Comparison of ENCODE assay signal across 10 cellular contexts in genomic region chr19:13974073-13974472, GRCh38. TPM values are rescaled to one million over a fixed set of nuclear protein-coding genes. Genes with fewer than 3 reads are reported as not detected.
A peak's percentile ranks its signal among the peaks of the same experiment; 100 is the strongest.
DNase-seq lines count a peak whose midpoint lies in the region; ATAC-seq and FAIRE-seq lines count a peak whose summit lies in the region.
"Had no signal": no experiment of that assay in that cellular context is flagged by ENCODE, and none has a peak within 500 bp of the region (broad histone marks: within the 10 kb centered on the region; RNA-seq: fewer than 3 reads in every experiment).

No MANE protein-coding gene starts in this region.

- FAIRE-seq in urothelium cell line (lab: Jason Lieb, UNC): no peak

- no peaks in the 10 kb centered on the region for H3K27me3 Mint-ChIP-seq in activated CD4-positive, alpha-beta T cell treated with anti-CD3 and anti-CD28 coated beads for 36 hours
- H3K27me3 Mint-ChIP-seq in T-helper 2 cell treated with Interferon-gamma antibody and Interleukin-4, amounts not matched to agents 5 μg/mL and 100 μg/mL, for 36 hours (ENCODE audit: low read depth): no peaks in the 10 kb centered on the region
- H3K27me3 Mint-ChIP-seq in stimulated activated naive CD8-positive, alpha-beta T cell treated with anti-CD3 and anti-CD28 coated beads, Interleukin-15, amount 100 ng/mL, for 72 hours: no peaks in the 10 kb centered on the region

- no peaks in the 10 kb centered on the region for H3K9me3 Mint-ChIP-seq in activated CD4-positive, alpha-beta T cell treated with anti-CD3 and anti-CD28 coated beads for 36 hours (ENCODE audit: low read depth)
- H3K9me3 Mint-ChIP-seq in T-helper 2 cell treated with Interferon-gamma antibody and Interleukin-4, amounts not matched to agents 5 μg/mL and 100 μg/mL, for 36 hours: no peaks in the 10 kb centered on the region
- no peaks in the 10 kb centered on the region for H3K9me3 Mint-ChIP-seq in stimulated activated naive CD8-positive, alpha-beta T cell treated with anti-CD3 and anti-CD28 coated beads, Interleukin-15, amount 100 ng/mL, for 72 hours

- peak overlapping the region; percentile 16 for H3K27ac ChIP-seq in epithelial cell of prostate
- H3K27ac ChIP-seq: BLaER1 had no signal

- H3K36me3 Mint-ChIP-seq in activated CD4-positive, alpha-beta T cell treated with anti-CD3 and anti-CD28 coated beads for 36 hours (ENCODE audit: low read depth): peaks cover 10% of the 10 kb centered on the region
- peaks cover 12% of the 10 kb centered on the region for H3K36me3 Mint-ChIP-seq in T-helper 2 cell treated with Interferon-gamma antibody and Interleukin-4, amounts not matched to agents 5 μg/mL and 100 μg/mL, for 36 hours (ENCODE audit: low read depth)

- POLR2A ChIA-PET in activated CD4-positive, alpha-beta T cell treated with anti-CD3 and anti-CD28 coated beads for 36 hours (lab: Charles Lee): no interaction called here

- CTCF ChIA-PET in activated CD4-positive, alpha-beta T cell treated with anti-CD3 and anti-CD28 coated beads for 36 hours (lab: Charles Lee): no interaction called here

- peak overlapping the region; percentile 38 for H3K27ac Mint-ChIP-seq in activated CD4-positive, alpha-beta T cell treated with anti-CD3 and anti-CD28 coated beads for 36 hours
- H3K27ac Mint-ChIP-seq in T-helper 2 cell treated with Interferon-gamma antibody and Interleukin-4, amounts not matched to agents 5 μg/mL and 100 μg/mL, for 36 hours: peak overlapping the region; percentile 16
- H3K27ac Mint-ChIP-seq in stimulated activated naive CD8-positive, alpha-beta T cell treated with anti-CD3 and anti-CD28 coated beads, Interleukin-15, amount 100 ng/mL, for 72 hours: peak overlapping the region in 1 of 2 donors; percentile 4

- peak; percentile 83 for ATAC-seq in activated CD4-positive, alpha-beta T cell treated with anti-CD3 and anti-CD28 coated beads for 36 hours
- ATAC-seq in stimulated activated naive CD8-positive, alpha-beta T cell treated with anti-CD3 and anti-CD28 coated beads, Interleukin-15, amount 100 ng/mL, for 72 hours: peak; percentile 74
- no peak for ATAC-seq in Right ventricle myocardium inferior

- DNase-seq in activated CD4-positive, alpha-beta T cell treated with anti-CD3 and anti-CD28 coated beads for 36 hours: peak; percentile 66
- no peak for DNase-seq in activated CD4-positive, alpha-beta T cell treated with anti-CD3 and anti-CD28 coated beads for 1 hour
- no peak for DNase-seq in T-helper 2 cell treated with Interferon-gamma antibody and Interleukin-4, amounts not matched to agents 5 μg/mL and 100 μg/mL, for 36 hours (ENCODE audit: low spot score)
- DNase-seq in epithelial cell of prostate (ENCODE audit: low read depth, low spot score) (peak; percentile 31), urothelium cell line (ENCODE audit: low spot score) (no peak), Right ventricle myocardium inferior (ENCODE audit: missing footprints) (no peak), DMS79 (lab: John Stamatoyannopoulos, UW) (no peak)
- peak in 1 of 2 donors; percentile 49 for DNase-seq in stimulated activated naive CD8-positive, alpha-beta T cell treated with anti-CD3 and anti-CD28 coated beads, Interleukin-15, amount 100 ng/mL, for 72 hours
- DNase-seq: midbrain had no signal

- H3K4me1 Mint-ChIP-seq in activated CD4-positive, alpha-beta T cell treated with anti-CD3 and anti-CD28 coated beads for 36 hours: peaks cover 10% of the 10 kb centered on the region
- H3K4me1 Mint-ChIP-seq in T-helper 2 cell treated with Interferon-gamma antibody and Interleukin-4, amounts not matched to agents 5 μg/mL and 100 μg/mL, for 36 hours (ENCODE audit: low read depth): peaks cover 7% of the 10 kb centered on the region
- peaks cover 21% of the 10 kb centered on the region for H3K4me1 Mint-ChIP-seq in stimulated activated naive CD8-positive, alpha-beta T cell treated with anti-CD3 and anti-CD28 coated beads, Interleukin-15, amount 100 ng/mL, for 72 hours

- H3K4me3 Mint-ChIP-seq in activated CD4-positive, alpha-beta T cell treated with anti-CD3 and anti-CD28 coated beads for 36 hours: no peak overlapping the region
- no peak overlapping the region for H3K4me3 Mint-ChIP-seq in T-helper 2 cell treated with Interferon-gamma antibody and Interleukin-4, amounts not matched to agents 5 μg/mL and 100 μg/mL, for 36 hours
- H3K4me3 Mint-ChIP-seq in stimulated activated naive CD8-positive, alpha-beta T cell treated with anti-CD3 and anti-CD28 coated beads, Interleukin-15, amount 100 ng/mL, for 72 hours: no peak overlapping the region

- intact Hi-C loops in activated CD4-positive, alpha-beta T cell treated with anti-CD3 and anti-CD28 coated beads for 36 hours (cut with DNase I, micrococcal nuclease): no loop called here
- intact Hi-C loops in Right ventricle myocardium inferior (cut with DNase I): loop anchor here (2.0 kb wide), 1 partner anchor 15 kb away; no protein-coding TSS in a partner anchor

RNA-seq across cellular contexts. Expression of gene DCAF15, which starts 21.8 kb away (rescaled TPM):
- 10 to 100 TPM; 55.8 to 61.6 TPM for total RNA-seq in activated CD4-positive, alpha-beta T cell treated with anti-CD3 and anti-CD28 coated beads for 36 hours
- 18.0 TPM for total RNA-seq in Right ventricle myocardium inferior

RNA-seq across cellular contexts. Expression of gene RFX1, which starts 32.0 kb away (rescaled TPM):
- total RNA-seq in activated CD4-positive, alpha-beta T cell treated with anti-CD3 and anti-CD28 coated beads for 36 hours: 10 to 100 TPM; 14.2 to 15.3 TPM
- total RNA-seq in Right ventricle myocardium inferior: 15.4 TPM

RNA-seq across cellular contexts. Expression of gene PODNL1, which starts 35.9 kb away (rescaled TPM):
- total RNA-seq in activated CD4-positive, alpha-beta T cell treated with anti-CD3 and anti-CD28 coated beads for 36 hours: under 1 TPM; 0.25 to 0.46 TPM
- total RNA-seq in Right ventricle myocardium inferior: 2.5 TPM

RNA-seq across cellular contexts. Expression of gene RLN3, which starts 53.9 kb away (rescaled TPM):
- not detected for total RNA-seq in activated CD4-positive, alpha-beta T cell treated with anti-CD3 and anti-CD28 coated beads for 36 hours
- total RNA-seq in Right ventricle myocardium inferior: not detected

RNA-seq across cellular contexts. Expression of gene IL27RA, which starts 57.5 kb away (rescaled TPM):
- total RNA-seq in activated CD4-positive, alpha-beta T cell treated with anti-CD3 and anti-CD28 coated beads for 36 hours: 10 to 100 TPM; 49.8 to 52.0 TPM
- 5.6 TPM for total RNA-seq in Right ventricle myocardium inferior

Comparison
In these comparisons a context has a peak if more than half of its experiments do, and no peak if none do; other contexts are left out.
1. DNase-seq: peak in activated CD4-positive, alpha-beta T cell treated with anti-CD3 and anti-CD28 coated beads for 36 hours (single experiment) and epithelial cell of prostate (single experiment); none in activated CD4-positive, alpha-beta T cell treated with anti-CD3 and anti-CD28 coated beads for 1 hour (single experiment), T-helper 2 cell treated with Interferon-gamma antibody and Interleukin-4, amounts not matched to agents 5 μg/mL and 100 μg/mL, for 36 hours (single experiment), urothelium cell line (single experiment), Right ventricle myocardium inferior (single experiment) and DMS79 (single experiment).